Comparison of ENCODE assay signal across 10 cellular contexts in the genomic region with DNA sequence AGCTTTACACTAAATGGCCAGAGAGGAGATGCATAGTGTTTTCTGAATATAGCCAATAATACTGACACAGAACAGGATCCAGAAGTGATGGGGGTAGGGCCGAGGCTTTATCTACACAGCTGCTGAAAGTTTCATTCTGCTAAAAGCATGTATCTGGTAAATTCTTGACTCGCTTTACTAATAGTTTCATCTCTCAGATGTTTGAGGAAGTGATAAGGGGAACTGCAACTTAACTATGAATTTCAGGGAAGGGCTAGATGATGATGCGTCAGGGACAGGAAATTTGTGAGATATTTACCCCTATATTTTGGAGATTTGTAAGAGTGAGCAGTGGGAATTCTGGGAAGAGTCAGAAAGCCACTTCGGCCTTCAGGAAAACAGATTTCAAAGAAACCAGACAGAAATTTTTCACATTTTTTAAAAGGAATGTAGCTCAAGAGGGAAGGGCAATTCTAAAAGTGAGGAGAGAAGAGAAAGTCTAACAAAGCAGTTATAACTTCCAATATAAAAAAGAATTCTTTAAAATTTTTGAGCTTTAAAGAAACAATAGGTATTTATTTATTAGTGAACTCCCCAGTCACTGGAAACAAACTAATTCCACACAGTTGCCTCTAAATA.
DNase-seq lines count a peak whose midpoint lies in the region; ATAC-seq and TF ChIP-seq lines count a peak whose summit lies in the region.
"Had no signal": no experiment of that assay in that cellular context is flagged by ENCODE, and none has a peak within 500 bp of the region (broad histone marks: within the 10 kb centered on the region; RNA-seq: fewer than 3 reads in every experiment).

No MANE protein-coding gene starts in this region.

- peaks cover 13% of the 10 kb centered on the region for H3K4me1 Mint-ChIP-seq in activated T-helper 17 cell treated with anti-CD3 and anti-CD28 coated beads, Interleukin-2, amount 50 U/mL, for 72 hours
- H3K4me1 Mint-ChIP-seq: nephron had no signal

- H3K9me3 Mint-ChIP-seq in activated T-helper 17 cell treated with anti-CD3 and anti-CD28 coated beads, Interleukin-2, amount 50 U/mL, for 72 hours, result peaks cover 6% of the 10 kb centered on the region
- H3K9me3 Mint-ChIP-seq: central memory CD8-positive, alpha-beta T cell had no signal

- DNase-seq in GM06990 (ENCODE audit: extremely low read depth, insufficient read length) (peak; percentile 76), NCI-H446 treated with DMSO at 0.1 percent for 48 hours (lab: John Stamatoyannopoulos, UW) (no peak), NCI-H2196 (lab: John Stamatoyannopoulos, UW; ENCODE audit: unreplicated experiment) (no peak), caudate nucleus (lab: John Stamatoyannopoulos, UW) (no peak), occipital lobe (lab: John Stamatoyannopoulos, UW) (no peak)

- TF ChIP-seq CTCF in GM06990 (IDR thresholded peaks at IDR 0.05; ENCODE audit: insufficient read depth, low read length, poor library complexity, severe bottlenecking), result no peak

- no peak overlapping the region for H3K4me3 ChIP-seq in GM06990 (replicated peaks; ENCODE audit: low read depth, low read length)

- no peak overlapping the region for H3K27ac ChIP-seq in caudate nucleus (ENCODE audit: low read depth, low read length)

- no peaks in the 10 kb centered on the region for H3K27me3 ChIP-seq in GM06990 (replicated peaks; ENCODE audit: control insufficient read depth, insufficient read depth, low read length)

- H3K27me3 Mint-ChIP-seq in activated T-helper 17 cell treated with anti-CD3 and anti-CD28 coated beads, Interleukin-2, amount 50 U/mL, for 72 hours, result peaks cover 5% of the 10 kb centered on the region
- H3K27me3 Mint-ChIP-seq: central memory CD8-positive, alpha-beta T cell had no signal

- H3K4me3 Mint-ChIP-seq in activated T-helper 17 cell treated with anti-CD3 and anti-CD28 coated beads, Interleukin-2, amount 50 U/mL, for 72 hours, result peak overlapping the region; percentile 54
- H3K4me3 Mint-ChIP-seq: central memory CD8-positive, alpha-beta T cell; nephron had no signal

- no peaks in the 10 kb centered on the region for H3K36me3 Mint-ChIP-seq in activated T-helper 17 cell treated with anti-CD3 and anti-CD28 coated beads, Interleukin-2, amount 50 U/mL, for 72 hours (ENCODE audit: low read depth)

- no peaks in the 10 kb centered on the region for H3K36me3 ChIP-seq in GM06990 (ENCODE audit: control insufficient read depth, insufficient read depth, low read length)

- ATAC-seq in GM19438 (IDR thresholded peaks at IDR 0.05; ENCODE audit: low read depth, unreplicated experiment) (peak; percentile 99), HG03159 (IDR thresholded peaks at IDR 0.05; ENCODE audit: unreplicated experiment) (peak; percentile 100)
- peak; percentile 36 for ATAC-seq in activated T-helper 17 cell treated with anti-CD3 and anti-CD28 coated beads, Interleukin-2, amount 50 U/mL, for 72 hours (replicated peaks)

- peak overlapping the region; percentile 62 for H3K27ac Mint-ChIP-seq in activated T-helper 17 cell treated with anti-CD3 and anti-CD28 coated beads, Interleukin-2, amount 50 U/mL, for 72 hours
- H3K27ac Mint-ChIP-seq: nephron had no signal

Comparison
In these comparisons a context has a peak if more than half of its experiments do, and no peak if none do; other contexts are left out.
1. ATAC-seq: peak in every context shown above with its lines; median percentile 100 in HG03159; 99 in GM19438; 36 in activated T-helper 17 cell treated with anti-CD3 and anti-CD28 coated beads, Interleukin-2, amount 50 U/mL, for 72 hours.